ENCODE assay signal across 15 cellular contexts in genomic region chr9:112644449-112644965, GRCh38.
DNase-seq lines count a peak whose midpoint lies in the region; ATAC-seq, FAIRE-seq and TF ChIP-seq lines count a peak whose summit lies in the region.
"Had no signal": no experiment of that assay in that cellular context is flagged by ENCODE, and none has a peak within 500 bp of the region (broad histone marks: within the 10 kb centered on the region; RNA-seq: fewer than 3 reads in every experiment).

No MANE protein-coding gene starts in this region.

- H2AK9ac ChIP-seq in IMR-90 (replicated peaks; ENCODE audit: low read depth, low read length, poor library complexity), result no peak overlapping the region

- peak overlapping the region; percentile 5; the same call in 1 of the 2 replicates for H3K18ac ChIP-seq in IMR-90 (ENCODE audit: low read depth, low read length)

- H3K4me3 Mint-ChIP-seq in activated T-cell treated with anti-CD3 and anti-CD28 coated beads, Interleukin-2, amount 50 U/mL, for 24 hours, result no peak overlapping the region
- H3K4me3 Mint-ChIP-seq: IgD-negative memory B cell had no signal

- 80% methylated on average over 1 of the region's 1 CpG; no CpG with 5 or more reads in 1 of the 2 experiments for WGBS in IMR-90 (ENCODE audit: extremely low coverage in 2 of 2, insufficient read length in 1 of 2), 2 experiments
- WGBS in adrenal gland, 4 donors, result 51 to 80% (median 59%) methylated on average over 1 of the region's 1 CpG

- CTCF ChIA-PET in IMR-90 (lab: Yijun Ruan, JAX), result no interaction called here

- intact Hi-C loops in IMR-90 (cut with micrococcal nuclease), result no loop called here
- intact Hi-C loops in adrenal gland (cut with DNase I), result no loop called here

- peaks cover 46% of the 10 kb centered on the region for H3K36me3 Mint-ChIP-seq in activated T-cell treated with anti-CD3 and anti-CD28 coated beads, Interleukin-2, amount 50 U/mL, for 24 hours (ENCODE audit: low read depth)

- H3K14ac ChIP-seq in IMR-90 (replicated peaks; ENCODE audit: low read depth, low read length), result no peak overlapping the region

- no peak overlapping the region for H4K91ac ChIP-seq in IMR-90 (ENCODE audit: insufficient read depth, low read depth, low read length)

- H2AFZ ChIP-seq in IMR-90 (replicated peaks; ENCODE audit: low read length, poor library complexity), result no peak overlapping the region

- no peaks in the 10 kb centered on the region for H3K4me1 Mint-ChIP-seq in activated T-cell treated with anti-CD3 and anti-CD28 coated beads, Interleukin-2, amount 50 U/mL, for 24 hours (ENCODE audit: low read depth)
- H3K4me1 Mint-ChIP-seq: IgD-negative memory B cell had no signal

- H4K20me1 ChIP-seq in IMR-90 (ENCODE audit: insufficient read depth, low read length), result no peaks in the 10 kb centered on the region

- H3K36me3 ChIP-seq in IMR-90 (ENCODE audit: control insufficient read depth, insufficient read depth, low read length) (no peaks in the 10 kb centered on the region), adrenal gland (replicated peaks in 1 of 2) (no peaks in the 10 kb centered on the region)
- H3K36me3 ChIP-seq: HAP-1 had no signal

- H3K4me3 ChIP-seq in IMR-90 (ENCODE audit: insufficient read depth, low read depth, low read length), result no peak overlapping the region
- no peak overlapping the region for H3K4me3 ChIP-seq in adrenal gland
- H3K4me3 ChIP-seq: HAP-1 had no signal

- no peak for DNase-seq in H54 (ENCODE audit: insufficient read length, low spot score)
- DNase-seq in IMR-90, result no peak
- peak; percentile 7 for DNase-seq in amniotic epithelial cell (ENCODE audit: low read depth)
- peak; percentile 39 to 75 for DNase-seq in foreskin keratinocyte
- no peak for DNase-seq in adrenal gland
- DNase-seq in activated T-cell treated with anti-CD3 and anti-CD28 coated beads, Interleukin-2, amount 50 U/mL, for 24 hours, result no peak
- DNase-seq: Kasumi-1; NCI-H187; NCI-H446 treated with DMSO at 0.1 percent for 48 hours; NK-92 treated with Interleukin-12 subunit alpha and Interleukin-12 subunit beta, amount 100 ng/mL, for 24 hours; SIG-M5 had no signal

- peak overlapping the region in 1 of 2 experiments; percentile 47; a peak in 1 of 4 replicates for H4K8ac ChIP-seq in IMR-90 (ENCODE audit: low read depth in 2 of 2, low read length in 2 of 2)

- H3K56ac ChIP-seq in IMR-90 (ENCODE audit: extremely low read depth, insufficient read depth, low read length), result no peak overlapping the region

- no peak overlapping the region for H3K4ac ChIP-seq in IMR-90 (ENCODE audit: low read depth, low read length)

- peaks cover 42% of the 10 kb centered on the region for H3K9me3 Mint-ChIP-seq in activated T-cell treated with anti-CD3 and anti-CD28 coated beads, Interleukin-2, amount 50 U/mL, for 24 hours

- H3K27me3 Mint-ChIP-seq in activated T-cell treated with anti-CD3 and anti-CD28 coated beads, Interleukin-2, amount 50 U/mL, for 24 hours, result no peaks in the 10 kb centered on the region

- ATAC-seq in IMR-90 (ENCODE audit: low read depth), result no peak
- peak; percentile 46 for ATAC-seq in foreskin keratinocyte
- ATAC-seq in GM18520 (IDR thresholded peaks at IDR 0.05; ENCODE audit: unreplicated experiment), result no peak

- H3K9me3 ChIP-seq in IMR-90 (ENCODE audit: control insufficient read depth, insufficient read depth, low read length) (peaks cover 17% of the 10 kb centered on the region), adrenal gland (replicated peaks in 1 of 3) (peaks cover 0 to 16% (median under 1%) of the 10 kb centered on the region in 3 donors)

- H2AK5ac ChIP-seq in IMR-90 (ENCODE audit: low read depth, low read length), result no peak overlapping the region

- no peak overlapping the region for H2BK120ac ChIP-seq in IMR-90 (ENCODE audit: low read depth, low read length)

- in situ Hi-C loops in IMR-90 (cut with MboI; ENCODE audit: low sequenced_read_pairs), result no loop called here

- H3K9me1 ChIP-seq in IMR-90 (ENCODE audit: insufficient read depth, low read length), result peaks cover 3% of the 10 kb centered on the region; the same call in 1 of the 2 replicates

- peak; percentile 83 for FAIRE-seq in H54 (lab: Jason Lieb, UNC)

- no peak for TF ChIP-seq RAD21 in IMR-90 (IDR thresholded peaks at IDR 0.05; ENCODE audit: low read length)

- H3K27ac ChIP-seq in IMR-90 (ENCODE audit: insufficient read depth, low read length), result no peak overlapping the region
- no peak overlapping the region for H3K27ac ChIP-seq in foreskin keratinocyte
- no peak overlapping the region for H3K27ac ChIP-seq in adrenal gland
- H3K27ac ChIP-seq: C4-2B had no signal

- no peak overlapping the region for H3K4me2 ChIP-seq in IMR-90 (ENCODE audit: low read depth, low read length)

- H2BK5ac ChIP-seq in IMR-90 (ENCODE audit: low read depth, low read length, poor library complexity, severe bottlenecking), result no peak overlapping the region

- no peaks in the 10 kb centered on the region for H3K79me1 ChIP-seq in IMR-90 (ENCODE audit: low read depth in 1 of 2, low read length in 2 of 2)

- TF ChIP-seq CTCF in IMR-90 (conservative IDR thresholded peaks at IDR 0.05; ENCODE audit: low read depth, low read length) (no peak), foreskin keratinocyte (conservative IDR thresholded peaks at IDR 0.05) (no peak), adrenal gland (IDR thresholded peaks at IDR 0.05) (no peak)

- no peak overlapping the region for H3K27ac Mint-ChIP-seq in activated T-cell treated with anti-CD3 and anti-CD28 coated beads, Interleukin-2, amount 50 U/mL, for 24 hours
- H3K27ac Mint-ChIP-seq: IgD-negative memory B cell had no signal

- H2BK15ac ChIP-seq in IMR-90 (ENCODE audit: low read depth, low read length), result 0 out of 3 replicates have a peak overlapping the region, but pooled peaks have one; percentile 8

- H3K9ac ChIP-seq in IMR-90 (ENCODE audit: low read depth, low read length), result no peak overlapping the region

- POLR2A ChIA-PET in IMR-90 (lab: Charles Lee; ENCODE audit: unreplicated experiment), result no interaction called here

- no peak overlapping the region for H3K23ac ChIP-seq in IMR-90 (ENCODE audit: low read depth, low read length)

- no peak overlapping the region for H4K5ac ChIP-seq in IMR-90 (ENCODE audit: low read depth, low read length)

- H2BK20ac ChIP-seq in IMR-90 (ENCODE audit: low read depth, low read length), result 0 out of 2 replicates have a peak overlapping the region, but pooled peaks have one; percentile 25

- H3K27me3 ChIP-seq in IMR-90 (ENCODE audit: control insufficient read depth, insufficient read depth, low read length) (no peaks in the 10 kb centered on the region), foreskin keratinocyte (no peaks in the 10 kb centered on the region), adrenal gland (no peaks in the 10 kb centered on the region)

- H3K4me1 ChIP-seq in IMR-90 (ENCODE audit: control insufficient read depth, insufficient read depth, low read length), result no peaks in the 10 kb centered on the region
- peaks cover 8% of the 10 kb centered on the region for H3K4me1 ChIP-seq in foreskin keratinocyte
- H3K4me1 ChIP-seq in adrenal gland (replicated peaks in 1 of 2), result no peaks in the 10 kb centered on the region
- H3K4me1 ChIP-seq: HAP-1 had no signal

- TF ChIP-seq POLR2A in H54 (IDR thresholded peaks at IDR 0.05; ENCODE audit: low read depth, low read length), result no peak
- no peak for TF ChIP-seq POLR2A in IMR-90 (IDR thresholded peaks at IDR 0.05; ENCODE audit: low read depth, low read length)
- no peak for TF ChIP-seq POLR2A in adrenal gland (IDR thresholded peaks at IDR 0.05)

- no TSS peak for BruUV-seq in IMR-90 (replicated peaks; lab: Mats Ljungman, UMichigan)

- dilution Hi-C loops in IMR-90 (cut with HindIII; ENCODE audit: low sequenced_read_pairs, unreplicated experiment), result no loop called here

TF ChIP-seq in IMR-90, 13 proteins besides CTCF, POLR2A, EP300 and RAD21:
- TF ChIP-seq MAZ (IDR thresholded peaks at IDR 0.05; ENCODE audit: borderline replicate concordance, low read depth, low read length) (no peak), MAFK (IDR thresholded peaks at IDR 0.05; ENCODE audit: low read depth, low read length) (no peak), CEBPB (IDR thresholded peaks at IDR 0.05; ENCODE audit: low read depth, low read length) (no peak), MXI1 (IDR thresholded peaks at IDR 0.05; ENCODE audit: borderline replicate concordance, low read depth, low read length) (no peak), RFX5 (IDR thresholded peaks at IDR 0.05; ENCODE audit: low read depth, low read length) (no peak), SMC3 (IDR thresholded peaks at IDR 0.05; ENCODE audit: low read depth, low read length) (no peak), ELK1 (IDR thresholded peaks at IDR 0.05; ENCODE audit: borderline replicate concordance, low read depth, low read length) (no peak), RCOR1 (IDR thresholded peaks at IDR 0.05; ENCODE audit: insufficient replicate concordance, low read length) (no peak), CHD1 (IDR thresholded peaks at IDR 0.05; ENCODE audit: low read depth, low read length) (no peak), BHLHE40 (IDR thresholded peaks at IDR 0.05; ENCODE audit: low read depth, low read length) (no peak), USF2 (IDR thresholded peaks at IDR 0.05; ENCODE audit: low read depth, low read length) (no peak), FOS (IDR thresholded peaks at IDR 0.05; ENCODE audit: low read depth, low read length) (no peak), NFE2L2 (IDR thresholded peaks at IDR 0.05; ENCODE audit: low read depth, low read length) (no peak)

Comparison
In these comparisons a context has a peak if more than half of its experiments do, and no peak if none do; other contexts are left out.
1. DNase-seq: peak in amniotic epithelial cell (single experiment) and foreskin keratinocyte (2 of 2); none in H54 (single experiment), IMR-90 (single experiment), adrenal gland (0 of 7) and activated T-cell treated with anti-CD3 and anti-CD28 coated beads, Interleukin-2, amount 50 U/mL, for 24 hours (single experiment).